ENCODE assay signal across 9 cellular contexts in the genomic region with DNA sequence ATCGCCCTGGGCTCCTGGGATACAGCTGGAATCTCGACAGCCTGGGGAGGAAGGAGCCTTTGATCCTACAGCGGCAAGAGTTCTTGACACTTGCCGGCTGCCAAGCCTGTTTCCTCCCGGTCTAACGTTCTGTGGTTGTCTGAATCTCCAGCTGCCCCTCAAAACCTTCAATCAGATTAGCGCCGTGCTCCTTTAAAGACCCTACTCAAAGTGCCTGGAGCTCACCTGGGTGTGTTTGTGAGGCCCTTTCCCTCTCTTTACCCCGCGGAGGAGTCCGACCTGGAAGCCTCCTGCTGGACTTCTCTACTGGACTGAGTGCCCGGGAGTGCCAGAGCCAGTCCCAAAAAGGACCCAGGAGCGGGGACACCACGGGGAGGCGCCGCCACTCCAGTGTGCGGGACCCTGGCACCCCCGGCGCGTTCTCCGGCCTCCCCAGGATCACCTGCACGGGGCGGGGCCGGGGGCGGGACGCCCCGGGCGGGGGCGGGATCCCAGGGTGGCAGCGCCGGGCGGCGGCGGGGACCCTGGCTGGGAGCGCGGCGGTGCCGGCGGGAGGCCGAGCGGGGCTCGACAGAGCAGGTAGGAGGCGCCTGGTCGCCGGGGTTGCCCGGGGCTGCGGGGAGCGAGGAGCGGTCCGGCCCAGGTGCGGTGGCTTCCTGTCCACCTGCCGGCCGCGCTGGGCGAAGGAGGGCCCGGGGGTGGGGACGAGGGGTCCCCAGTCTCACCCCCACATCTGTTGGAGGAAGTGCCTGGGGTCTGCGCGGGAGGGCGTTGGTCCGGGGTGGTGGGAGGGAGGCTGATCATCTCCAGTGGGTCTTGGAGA. TPM values are rescaled to one million over a fixed set of nuclear protein-coding genes. Genes with fewer than 3 reads are reported as not detected.
DNase-seq lines count a peak whose midpoint lies in the region; ATAC-seq lines count a peak whose summit lies in the region.
"Had no signal": no experiment of that assay in that cellular context is flagged by ENCODE, and none has a peak within 500 bp of the region (broad histone marks: within the 10 kb centered on the region; RNA-seq: fewer than 3 reads in every experiment).

Gene NCMAP, plus strand, starts transcription at position 497 of the 823 bp plus-strand sequence. CDS start 39,344 bp downstream, outside the sequence.

- peaks cover 14% of the 10 kb centered on the region for H3K4me1 Mint-ChIP-seq in activated T-cell treated with anti-CD3 and anti-CD28 coated beads, Interleukin-2, amount 50 U/mL, for 4 hours (ENCODE audit: low read depth)

- DNase-seq in DMS79 treated with DMSO at 0.1 percent for 48 hours (lab: John Stamatoyannopoulos, UW) (peak; percentile 65), DMS79 (lab: John Stamatoyannopoulos, UW) (no peak), left ventricle myocardium superior (peak; percentile 62), NK-92 (lab: John Stamatoyannopoulos, UW; ENCODE audit: unreplicated experiment) (no peak), NCI-H1048 (lab: John Stamatoyannopoulos, UW) (no peak)
- DNase-seq in activated T-cell treated with anti-CD3 and anti-CD28 coated beads, Interleukin-2, amount 50 U/mL, for 4 hours: peak; percentile 46
- peak; percentile 12 to 30 for DNase-seq in stimulated activated CD4-positive, alpha-beta T cell treated with anti-CD3 and anti-CD28 coated beads, Interleukin-1b, Interleukin-23, amount 100 ng/mL, for 1 hour (ENCODE audit: low read depth in 2 of 2)

- peak within 1 kb of the TSS; percentile 75 for H3K4me3 Mint-ChIP-seq in activated T-cell treated with anti-CD3 and anti-CD28 coated beads, Interleukin-2, amount 50 U/mL, for 4 hours

- no peaks in the 10 kb centered on the region for H3K36me3 Mint-ChIP-seq in activated T-cell treated with anti-CD3 and anti-CD28 coated beads, Interleukin-2, amount 50 U/mL, for 4 hours (ENCODE audit: insufficient read depth)

- ATAC-seq in activated T-cell treated with anti-CD3 and anti-CD28 coated beads, Interleukin-2, amount 50 U/mL, for 4 hours: peak; percentile 84 to 87
- ATAC-seq in left ventricle myocardium superior: peak; percentile 73
- ATAC-seq in GM21367 (IDR thresholded peaks at IDR 0.05; ENCODE audit: unreplicated experiment): no peak

- H3K9me3 Mint-ChIP-seq in activated T-cell treated with anti-CD3 and anti-CD28 coated beads, Interleukin-2, amount 50 U/mL, for 4 hours: no peaks in the 10 kb centered on the region

- intact Hi-C loops in left ventricle myocardium superior (cut with micrococcal nuclease): no loop called here

- H3K27me3 Mint-ChIP-seq in activated T-cell treated with anti-CD3 and anti-CD28 coated beads, Interleukin-2, amount 50 U/mL, for 4 hours (ENCODE audit: low read depth): peaks cover 18% of the 10 kb centered on the region

RNA-seq across cellular contexts. Expression of gene NCMAP, which starts in this region (rescaled TPM):
- under 1 TPM in 2 of 3 donors, not detected in 1; 0.08 to 0.10 TPM for total RNA-seq in activated T-cell treated with anti-CD3 and anti-CD28 coated beads, Interleukin-2, amount 50 U/mL, for 4 hours
- 0.27 TPM for total RNA-seq in left ventricle myocardium superior
- total RNA-seq: M059J had no signal

Comparison
In these comparisons a context has a peak if more than half of its experiments do, and no peak if none do; other contexts are left out.
1. DNase-seq: peak in DMS79 treated with DMSO at 0.1 percent for 48 hours (single experiment) and stimulated activated CD4-positive, alpha-beta T cell treated with anti-CD3 and anti-CD28 coated beads, Interleukin-1b, Interleukin-23, amount 100 ng/mL, for 1 hour (2 of 2); none in DMS79 (single experiment), NK-92 (single experiment) and NCI-H1048 (single experiment).
2. Peak in DNase-seq and ATAC-seq in activated T-cell treated with anti-CD3 and anti-CD28 coated beads, Interleukin-2, amount 50 U/mL, for 4 hours; RNA of the gene not detected or under 1 TPM.
3. Peak in DNase-seq and ATAC-seq in left ventricle myocardium superior; RNA of the gene not detected or under 1 TPM.